Comparison of ENCODE assay signal across 14 cellular contexts in the genomic region with DNA sequence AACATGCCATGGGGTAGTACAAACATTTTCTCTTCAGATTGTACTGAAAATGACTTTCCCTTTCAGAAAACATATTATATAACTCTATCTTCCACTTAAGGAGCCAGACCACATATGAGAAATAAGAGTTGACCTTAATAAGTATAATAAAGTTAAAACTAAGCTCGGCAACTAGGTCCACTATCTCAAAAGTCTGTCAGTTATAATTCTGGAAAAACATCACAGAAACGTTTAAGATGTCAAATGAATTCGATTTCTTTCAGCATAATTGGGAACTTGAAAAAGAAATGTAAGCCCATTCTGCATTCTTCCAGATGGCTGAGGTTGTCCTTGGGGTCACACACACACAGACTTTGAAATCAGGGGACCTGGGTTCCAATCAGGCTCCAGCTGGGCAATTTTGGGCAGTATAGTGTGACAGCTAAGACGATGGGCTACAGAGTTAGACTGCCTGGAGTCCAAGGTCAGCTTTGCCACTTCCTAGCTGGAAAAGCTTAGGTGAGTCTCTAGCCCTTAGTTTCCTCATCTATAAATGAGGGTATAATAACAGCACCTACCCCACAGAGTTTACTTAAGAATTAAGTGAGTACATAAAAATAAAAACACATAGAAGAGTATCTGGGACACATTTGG.
"Had no signal": no experiment of that assay in that cellular context is flagged by ENCODE, and none has a peak within 500 bp of the region (broad histone marks: within the 10 kb centered on the region; RNA-seq: fewer than 3 reads in every experiment).

No MANE protein-coding gene starts in this region.

- FAIRE-seq: colon, endothelial cell of umbilical vein, frontal cortex had no signal

- H3K36me3 ChIP-seq: adrenal gland, heart right ventricle, tibial artery, vagina had no signal

- H3K27me3 ChIP-seq: adrenal gland, heart right ventricle, tibial artery, vagina had no signal

- DNase-seq: activated CD8-positive, alpha-beta T cell treated with anti-CD3 and anti-CD28 coated beads, Interleukin-2, amount 10 ng/mL, durations not matched to agents 7 days and 5 days; activated naive CD4-positive, alpha-beta T cell treated with anti-CD3 and anti-CD28 coated beads, Interleukin-2, amount 50 U/mL, for 16 hours; adrenal gland; heart right ventricle; islet precursor cell; left ventricle myocardium superior; mesenchymal stem cell; posterior cingulate gyrus; tibial artery had no signal

- ATAC-seq: heart right ventricle, left ventricle myocardium superior had no signal

- H3K27ac ChIP-seq: adrenal gland, tibial artery, vagina had no signal

- H3K4me3 ChIP-seq: adrenal gland, heart right ventricle, skin epidermis, tibial artery, vagina had no signal

- H3K9me3 ChIP-seq: adrenal gland, heart right ventricle, tibial artery, vagina had no signal
